ENCODE assay signal across 8 cellular contexts in the genomic region with DNA sequence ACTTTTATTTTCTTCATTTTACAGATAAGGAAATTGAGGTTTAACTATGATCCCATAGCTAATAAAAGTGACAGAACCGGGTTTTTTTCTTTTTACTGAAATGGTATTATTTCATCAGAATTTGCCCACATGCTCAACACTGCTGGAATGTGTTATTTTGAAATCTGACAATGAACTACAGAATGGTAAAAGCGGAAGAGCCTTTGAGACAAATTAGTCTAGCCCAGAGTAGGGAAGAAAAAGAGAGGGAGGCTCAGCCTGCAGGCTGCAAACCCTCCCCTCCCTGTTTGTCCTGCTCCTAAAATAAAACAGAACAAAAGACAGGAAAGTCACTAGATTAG.
DNase-seq lines count a peak whose midpoint lies in the region; ATAC-seq, FAIRE-seq and TF ChIP-seq lines count a peak whose summit lies in the region.

No MANE protein-coding gene starts in this region.

- H3K9ac ChIP-seq in H1 (replicated peaks in 1 of 4; ENCODE audit: extremely low read depth in 1 of 4, low read depth in 3 of 4, low read length in 3 of 4) = no peak overlapping the region

- ATAC-seq in HG03378 (IDR thresholded peaks at IDR 0.05; ENCODE audit: unreplicated experiment) (no peak), GM21619 (IDR thresholded peaks at IDR 0.05; ENCODE audit: unreplicated experiment) (no peak)

- no peaks in the 10 kb centered on the region for H3K27me3 Mint-ChIP-seq in Caco-2 (ENCODE audit: insufficient read depth, unreplicated experiment)

- 75% methylated on average over 2 of the region's 2 CpGs; no CpG with 5 or more reads in 1 of the 2 experiments for WGBS in H1 (ENCODE audit: extremely low coverage in 1 of 2, insufficient coverage in 1 of 2, insufficient read length in 1 of 2, insufficient replicate concordance in 2 of 2, low coverage in 1 of 2, low lambda C conversion rate in 2 of 2, missing lambda C conversion rate in 1 of 2), 2 experiments

- H3K9me3 Mint-ChIP-seq in Caco-2 (ENCODE audit: unreplicated experiment) = peaks cover 10% of the 10 kb centered on the region

- H3K4me1 ChIP-seq in Caco-2 = peaks cover 36% of the 10 kb centered on the region
- H3K4me1 ChIP-seq in PC-9 (replicated peaks; ENCODE audit: insufficient read depth) = peaks cover 55% of the 10 kb centered on the region
- H3K4me1 ChIP-seq in H1 (replicated peaks in 1 of 4; ENCODE audit: control insufficient read depth in 3 of 4, insufficient read depth in 4 of 4, low read length in 3 of 4) = peaks cover 10 to 26% (median 16%) of the 10 kb centered on the region in 4 experiments; a peak in 6 of 7 replicates
- H3K4me1 ChIP-seq in osteoblast (ENCODE audit: insufficient read depth, low read length) = peaks cover 27% of the 10 kb centered on the region

- no peaks in the 10 kb centered on the region; the same call in 1 of the 2 replicates for H3K23me2 ChIP-seq in H1 (ENCODE audit: low read depth, low read length)

- H3K18ac ChIP-seq in H1 (ENCODE audit: extremely low read depth, low read length) = no peak overlapping the region

- no peak overlapping the region for H3K4me3 ChIP-seq in Caco-2 (ENCODE audit: low read depth, low read length)
- H3K4me3 ChIP-seq in PC-9 = peak overlapping the region; percentile 52; the same call in 1 of the 2 replicates
- no peak overlapping the region for H3K4me3 ChIP-seq in H1 (ENCODE audit: extremely low read depth in 1 of 4, insufficient read depth in 2 of 4, low read depth in 3 of 4, low read length in 4 of 4)
- peak overlapping the region; percentile 17 for H3K4me3 ChIP-seq in osteoblast (ENCODE audit: insufficient read depth, low read length)

- H3K36me3 ChIP-seq in Caco-2 (ENCODE audit: control insufficient read depth, insufficient read depth, low read length) (no peaks in the 10 kb centered on the region), PC-9 (ENCODE audit: low read depth) (0 out of 2 replicates have a peak, but pooled peaks cover 6% of the 10 kb centered on the region), H1 (ENCODE audit: control insufficient read depth in 2 of 4, insufficient read depth in 4 of 4, low read length in 3 of 4) (no peaks in the 10 kb centered on the region), osteoblast (ENCODE audit: insufficient read depth, low read length) (no peaks in the 10 kb centered on the region)

- no peak overlapping the region for H4K8ac ChIP-seq in H1 (ENCODE audit: extremely low read depth, insufficient read depth, low read length)

- TF ChIP-seq RAD21 in H1 (IDR thresholded peaks at IDR 0.05 in 1 of 2, conservative IDR thresholded peaks at IDR 0.05 in 1 of 2; ENCODE audit: low read depth in 2 of 2, low read length in 2 of 2) = no peak

- no peak for TF ChIP-seq EP300 in H1 (IDR thresholded peaks at IDR 0.05; ENCODE audit: borderline replicate concordance in 1 of 2, low read depth in 2 of 2, low read length in 2 of 2)

- 0 out of 2 replicates have a peak, but pooled peaks cover 3% of the 10 kb centered on the region for H3K9me3 ChIP-seq in Caco-2
- H3K9me3 ChIP-seq in PC-9 (ENCODE audit: insufficient read depth, low read depth) = peaks cover 9% of the 10 kb centered on the region
- peaks cover 2 to 11% of the 10 kb centered on the region in 2 experiments; a peak in 3 of 4 replicates for H3K9me3 ChIP-seq in H1 (ENCODE audit: insufficient read depth in 2 of 2, low read depth in 1 of 2, low read length in 1 of 2)
- H3K9me3 ChIP-seq in osteoblast (ENCODE audit: low read depth, low read length) = no peaks in the 10 kb centered on the region

- no peak overlapping the region for H2BK15ac ChIP-seq in H1 (ENCODE audit: low read length)

- no peak overlapping the region for H2BK120ac ChIP-seq in H1 (replicated peaks; ENCODE audit: low read depth, low read length)

- intact Hi-C loops in Caco-2 (cut with micrococcal nuclease; ENCODE audit: unreplicated experiment) (loop anchor here (2.0 to 5.0 kb wide), 3 partner anchors 61 to 136 kb away; partner anchors contain the start of gene LIPC), PC-9 (cut with micrococcal nuclease; ENCODE audit: unreplicated experiment) (loop anchor here (2.0 to 10.0 kb wide), 3 partner anchors 215 to 603 kb away; partner anchors contain the start of gene SLTM)

- 0 out of 2 replicates have a peak overlapping the region, but pooled peaks have one; percentile 69 for H2BK5ac ChIP-seq in H1 (ENCODE audit: low read depth, low read length)

- peak overlapping the region; percentile 86 for H3K4me2 ChIP-seq in PC-9
- H3K4me2 ChIP-seq in H1 (ENCODE audit: insufficient read depth in 1 of 2, low read depth in 2 of 2, low read length in 2 of 2) = no peak overlapping the region
- peak overlapping the region; percentile 72 for H3K4me2 ChIP-seq in osteoblast (ENCODE audit: insufficient read depth, low read length)

- H2AFZ ChIP-seq in PC-9 (no peak overlapping the region), H1 (ENCODE audit: low read length) (peak overlapping the region; percentile 15; the same call in 1 of the 2 replicates), osteoblast (ENCODE audit: low read length) (peak overlapping the region; percentile 13)

- no peaks in the 10 kb centered on the region for H3K27me3 ChIP-seq in Caco-2 (replicated peaks; ENCODE audit: control insufficient read depth, insufficient read depth, low read length)
- no peaks in the 10 kb centered on the region for H3K27me3 ChIP-seq in PC-9 (ENCODE audit: insufficient read depth, low read depth)
- no peaks in the 10 kb centered on the region for H3K27me3 ChIP-seq in H1 (replicated peaks in 1 of 4; ENCODE audit: control insufficient read depth in 3 of 4, extremely low read depth in 1 of 4, insufficient read depth in 3 of 4, low read length in 3 of 4)
- H3K27me3 ChIP-seq in osteoblast (ENCODE audit: insufficient read depth, low read length) = no peaks in the 10 kb centered on the region

- H3K9me2 ChIP-seq in PC-9 (ENCODE audit: insufficient read depth) = peaks cover 4% of the 10 kb centered on the region; the same call in 1 of the 2 replicates

- H4K91ac ChIP-seq in H1 (replicated peaks; ENCODE audit: insufficient read length, low read length) = no peak overlapping the region

- no peaks in the 10 kb centered on the region for H3K79me1 ChIP-seq in H1 (ENCODE audit: low read depth, low read length)

- H3K4me1 Mint-ChIP-seq in Caco-2 (ENCODE audit: low read depth, unreplicated experiment) = peaks cover 42% of the 10 kb centered on the region

- H4K20me1 ChIP-seq in PC-9 (ENCODE audit: insufficient read depth) (no peaks in the 10 kb centered on the region), H1 (replicated peaks in 1 of 2; ENCODE audit: control insufficient read depth in 1 of 2, insufficient read depth in 2 of 2, low read length in 2 of 2) (no peaks in the 10 kb centered on the region), osteoblast (ENCODE audit: insufficient read depth, low read length) (no peaks in the 10 kb centered on the region)

- H3K27ac Mint-ChIP-seq in Caco-2 (ENCODE audit: unreplicated experiment) = peak overlapping the region; percentile 94

- H2AK5ac ChIP-seq in H1 (ENCODE audit: low read depth, low read length) = no peak overlapping the region

- H3K4me3 Mint-ChIP-seq in Caco-2 (ENCODE audit: unreplicated experiment) = peak overlapping the region; percentile 30

- no peak overlapping the region for H2BK20ac ChIP-seq in H1 (ENCODE audit: low read length)

- no peak overlapping the region for H4K5ac ChIP-seq in H1 (ENCODE audit: insufficient read length, low read depth, low read length)

- peaks cover 21% of the 10 kb centered on the region for H3K36me3 Mint-ChIP-seq in Caco-2 (ENCODE audit: insufficient read depth, unreplicated experiment)

- H3F3A ChIP-seq in PC-9 (ENCODE audit: insufficient read depth, low read depth) = peaks cover 45% of the 10 kb centered on the region

- H3K14ac ChIP-seq in H1 (ENCODE audit: insufficient read length) = no peak overlapping the region

- no peak for TF ChIP-seq CTCF in Caco-2 (IDR thresholded peaks at IDR 0.05; ENCODE audit: insufficient read depth in 1 of 2, low read depth in 1 of 2, low read length in 1 of 2, severe bottlenecking in 1 of 2, unreplicated experiment in 1 of 2)
- TF ChIP-seq CTCF in PC-9 (conservative IDR thresholded peaks at IDR 0.05) = no peak
- no peak for TF ChIP-seq CTCF in H1 (IDR thresholded peaks at IDR 0.05; ENCODE audit: control extremely low read depth in 1 of 3, insufficient read depth in 1 of 3, low read depth in 1 of 3, low read length in 3 of 3)
- no peak for TF ChIP-seq CTCF in osteoblast (IDR thresholded peaks at IDR 0.05; ENCODE audit: extremely low read depth, low read depth, low read length)

- H3K79me2 ChIP-seq in PC-9 (ENCODE audit: low read depth) = no peaks in the 10 kb centered on the region
- H3K79me2 ChIP-seq in H1 (ENCODE audit: control insufficient read depth in 1 of 2, insufficient read depth in 2 of 2, low read length in 2 of 2) = no peaks in the 10 kb centered on the region
- H3K79me2 ChIP-seq in osteoblast (ENCODE audit: insufficient read depth, low read length) = no peaks in the 10 kb centered on the region

- no peak overlapping the region for H3K4ac ChIP-seq in H1 (replicated peaks; ENCODE audit: insufficient read length, low read depth, low read length)

- CTCF ChIA-PET in Caco-2 (lab: Charles Lee) = no interaction called here
- CTCF ChIA-PET in PC-9 (lab: Charles Lee) = interaction anchor here (1.4 kb wide), 1 partner anchor 15 kb away, joined by 4 read pairs; no protein-coding TSS in a partner anchor
- CTCF ChIA-PET in H1 (lab: Charles Lee; ENCODE audit: partially characterized antibody) = interaction anchor here (0.7 to 2.5 kb wide), 3 partner anchors 22 to 1509 kb away, joined by 3 to 14 read pairs (median 3); no protein-coding TSS in a partner anchor

- FAIRE-seq in H1 (lab: Jason Lieb, UNC) = no peak

- TF ChIP-seq POLR2A in H1 (IDR thresholded peaks at IDR 0.05; ENCODE audit: control extremely low read depth in 1 of 2, low read depth in 2 of 2, low read length in 2 of 2) = no peak

- POLR2A ChIA-PET in Caco-2 (lab: Charles Lee) = interaction anchor here (0.6 to 1.5 kb wide), 3 partner anchors 59 to 739 kb away, joined by 3 to 4 read pairs (median 3); partner anchors contain the start of gene MINDY2
- POLR2A ChIA-PET in PC-9 (lab: Charles Lee; ENCODE audit: unreplicated experiment) = interaction anchor here (0.5 to 3.4 kb wide), 9 partner anchors 58 to 418 kb away, joined by 3 to 21 read pairs (median 9); no protein-coding TSS in a partner anchor
- POLR2A ChIA-PET in H1 (lab: Charles Lee; ENCODE audit: partially characterized antibody) = interaction anchor here (1.2 to 1.3 kb wide), 2 partner anchors 17 to 418 kb away, joined by 3 to 4 read pairs; partner anchors contain the start of gene ADAM10

- H3K27ac ChIP-seq in PC-9 = peak overlapping the region; percentile 98
- H3K27ac ChIP-seq in H1 (ENCODE audit: low read depth, low read length) = peak overlapping the region; percentile 35; the same call in 1 of the 2 replicates
- H3K27ac ChIP-seq in osteoblast (ENCODE audit: low read depth, low read length) = peak overlapping the region; percentile 92

- no peak overlapping the region for H3K56ac ChIP-seq in H1 (replicated peaks; ENCODE audit: insufficient read length, low read depth, low read length)

- no peak overlapping the region for H3K23ac ChIP-seq in H1 (ENCODE audit: insufficient read length)

- no peak overlapping the region for H2BK12ac ChIP-seq in H1 (ENCODE audit: low read depth, low read length)

- DNase-seq in Caco-2 (no peak), PC-9 (peak in 1 of 2 experiments; percentile 71), H1 (ENCODE audit: low read depth in 1 of 2, low spot score in 2 of 2) (no peak), osteoblast (ENCODE audit: insufficient read length, low spot score, missing footprints) (peak; percentile 10), UCSD-AML1 (lab: John Stamatoyannopoulos, UW; ENCODE audit: unreplicated experiment) (no peak)
- DNase-seq in stimulated activated CD4-positive, alpha-beta T cell treated with anti-CD3 and anti-CD28 coated beads, Interleukin-4, amount 100 ng/mL, for 24 hours = no peak

- BruUV-seq in Caco-2 (replicated peaks; lab: Mats Ljungman, UMichigan) (TSS peak; percentile 64), PC-9 (replicated peaks; lab: Mats Ljungman, UMichigan) (TSS peak; percentile 50)

Comparison
In these comparisons a context has a peak if more than half of its experiments do, and no peak if none do; other contexts are left out.
1. H3K4me3 ChIP-seq: peak in PC-9 (single experiment) and osteoblast (single experiment); none in Caco-2 (single experiment) and H1 (0 of 4).
2. H3K27ac ChIP-seq: peak in every context shown above with its lines; median percentile 98 in PC-9; 92 in osteoblast; 35 in H1.
3. H3K4me2 ChIP-seq: peak in PC-9 (single experiment) and osteoblast (single experiment); none in H1 (0 of 2).